Comparison of ENCODE assay signal across 35 cellular contexts in the genomic region with DNA sequence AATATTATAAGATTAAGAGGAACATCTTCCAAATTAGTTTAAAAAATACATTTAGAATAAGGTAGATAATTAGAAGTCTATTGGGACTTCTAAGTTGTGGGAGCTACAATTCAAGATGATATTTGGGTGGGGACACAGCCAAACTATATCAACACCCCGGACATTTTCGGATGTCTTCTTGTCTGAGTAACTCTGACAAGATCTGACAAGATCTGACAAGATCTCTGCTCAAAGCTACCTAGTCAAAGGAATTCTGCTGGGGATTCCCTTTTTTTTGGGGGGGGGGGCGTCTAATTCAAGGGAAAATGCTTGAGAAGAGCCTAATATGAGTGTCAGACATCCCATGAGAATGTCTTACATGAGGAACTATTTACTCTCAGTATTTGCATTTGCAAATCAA. TPM values are rescaled to one million over a fixed set of nuclear protein-coding genes. Genes with fewer than 3 reads are reported as not detected.
"Had no signal": no experiment of that assay in that cellular context is flagged by ENCODE, and none has a peak within 500 bp of the region (broad histone marks: within the 10 kb centered on the region; RNA-seq: fewer than 3 reads in every experiment).

No MANE protein-coding gene starts in this region.

- H3K27me3 ChIP-seq: MG63 had no signal

- DNase-seq: Karpas-422, Kasumi-1, MG63, MM.1S, MV-4-11, NCI-H1048, NCI-H1092, NCI-H1092 treated with DMSO at 0.1 percent for 48 hours, NCI-H1105, NCI-H1417 treated with DMSO at 0.1 percent for 48 hours, NCI-H1436, NCI-H1436 treated with DMSO at 0.1 percent for 48 hours, NCI-H146, NCI-H1694, NCI-H1694 treated with DMSO at 0.1 percent for 48 hours, NCI-H187, NCI-H187 treated with DMSO at 0.1 percent for 48 hours, NCI-H1930, NCI-H2029, NCI-H2029 treated with DMSO at 0.1 percent for 48 hours, NCI-H2081, NCI-H2081 treated with DMSO at 0.1 percent for 48 hours, NCI-H2107, NCI-H2171, NCI-H2171 treated with DMSO at 0.1 percent for 48 hours, NCI-H2227 treated with DMSO at 0.1 percent for 48 hours, NCI-H226, NCI-H345, NCI-H446 treated with DMSO at 0.1 percent for 48 hours, NCI-H510A, NCI-H510A treated with DMSO at 0.1 percent for 48 hours had no signal

- H3K27ac ChIP-seq: KMS-11 had no signal

- H3K36me3 ChIP-seq: MG63 had no signal

- H3K4me3 ChIP-seq: MG63 had no signal

RNA-seq across cellular contexts. Expression of a gene that starts 5.2 kb away (rescaled TPM):
- total RNA-seq: LHCN-M2, M059J, MCF 10A had no signal
